ENCODE assay signal across 2 cellular contexts in the genomic region with DNA sequence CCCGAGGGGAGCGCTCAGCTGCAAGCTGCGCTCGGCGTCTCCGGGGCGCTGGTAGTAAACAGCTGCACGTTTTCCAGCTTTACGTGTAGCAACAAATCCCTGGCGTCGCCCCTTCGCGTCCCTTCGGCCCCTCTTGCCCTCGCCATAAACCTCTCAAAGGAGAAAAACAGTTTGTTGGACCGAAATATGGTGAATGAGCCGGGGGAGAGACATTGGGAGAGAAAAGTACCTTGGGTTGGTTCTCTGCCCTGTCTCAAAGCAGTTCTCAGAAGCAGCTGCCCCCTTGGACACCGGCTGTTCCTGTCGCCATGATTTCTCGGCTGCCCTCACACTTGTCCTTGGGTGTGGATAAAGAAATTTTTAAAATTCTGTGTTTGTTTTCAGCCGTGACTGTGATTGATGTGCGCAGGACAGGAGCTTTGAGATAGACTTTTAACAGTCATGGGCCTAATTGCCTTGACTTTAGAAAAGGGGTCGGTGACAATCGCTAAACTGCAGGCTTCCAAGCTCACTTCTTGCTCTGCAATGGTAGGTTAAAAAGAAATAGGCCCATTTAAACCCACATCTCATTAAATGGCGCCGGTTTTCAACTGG.
A peak's percentile ranks its signal among the peaks of the same experiment; 100 is the strongest.
TF ChIP-seq lines count a peak whose summit lies in the region.

No MANE protein-coding gene starts in this region.

TF ChIP-seq in HCT116, 20 proteins besides CTCF, POLR2A, EP300 and RAD21:
- TF ChIP-seq, protein P1, sequence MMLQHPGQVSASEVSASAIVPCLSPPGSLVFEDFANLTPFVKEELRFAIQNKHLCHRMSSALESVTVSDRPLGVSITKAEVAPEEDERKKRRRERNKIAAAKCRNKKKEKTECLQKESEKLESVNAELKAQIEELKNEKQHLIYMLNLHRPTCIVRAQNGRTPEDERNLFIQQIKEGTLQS (IDR thresholded peaks at IDR 0.05) = no peak
- TF ChIP-seq EZH2phosphoT487 (IDR thresholded peaks at IDR 0.05; ENCODE audit: borderline replicate concordance) (no peak), FOSL1 (IDR thresholded peaks at IDR 0.05; ENCODE audit: low read depth) (no peak), CBX3 (IDR thresholded peaks at IDR 0.05; ENCODE audit: low read depth) (no peak), POLR2AphosphoS5 (IDR thresholded peaks at IDR 0.05; ENCODE audit: low read depth, low read length) (no peak), SP1 (IDR thresholded peaks at IDR 0.05; ENCODE audit: low read depth) (no peak), SRF (IDR thresholded peaks at IDR 0.05; ENCODE audit: low read depth) (no peak), JUND (IDR thresholded peaks at IDR 0.05) (no peak), SIN3A (IDR thresholded peaks at IDR 0.05; ENCODE audit: low read depth) (no peak), ZNF274 (IDR thresholded peaks at IDR 0.05; ENCODE audit: low read depth, low read length) (no peak), TCF7L2 (IDR thresholded peaks at IDR 0.05; ENCODE audit: borderline replicate concordance, extremely low read depth, insufficient read depth, insufficient read length) (no peak), ZFX (IDR thresholded peaks at IDR 0.05) (no peak), ELF1 (IDR thresholded peaks at IDR 0.05; ENCODE audit: borderline replicate concordance, low read depth) (no peak), EZH2 (IDR thresholded peaks at IDR 0.05) (no peak), EGR1 (IDR thresholded peaks at IDR 0.05; ENCODE audit: low read depth) (no peak), CEBPB (IDR thresholded peaks at IDR 0.05; ENCODE audit: low read depth) (no peak), YY1 (IDR thresholded peaks at IDR 0.05; ENCODE audit: extremely low read depth, insufficient replicate concordance, low read depth, low read length) (no peak)
- TF ChIP-seq, protein P2, sequence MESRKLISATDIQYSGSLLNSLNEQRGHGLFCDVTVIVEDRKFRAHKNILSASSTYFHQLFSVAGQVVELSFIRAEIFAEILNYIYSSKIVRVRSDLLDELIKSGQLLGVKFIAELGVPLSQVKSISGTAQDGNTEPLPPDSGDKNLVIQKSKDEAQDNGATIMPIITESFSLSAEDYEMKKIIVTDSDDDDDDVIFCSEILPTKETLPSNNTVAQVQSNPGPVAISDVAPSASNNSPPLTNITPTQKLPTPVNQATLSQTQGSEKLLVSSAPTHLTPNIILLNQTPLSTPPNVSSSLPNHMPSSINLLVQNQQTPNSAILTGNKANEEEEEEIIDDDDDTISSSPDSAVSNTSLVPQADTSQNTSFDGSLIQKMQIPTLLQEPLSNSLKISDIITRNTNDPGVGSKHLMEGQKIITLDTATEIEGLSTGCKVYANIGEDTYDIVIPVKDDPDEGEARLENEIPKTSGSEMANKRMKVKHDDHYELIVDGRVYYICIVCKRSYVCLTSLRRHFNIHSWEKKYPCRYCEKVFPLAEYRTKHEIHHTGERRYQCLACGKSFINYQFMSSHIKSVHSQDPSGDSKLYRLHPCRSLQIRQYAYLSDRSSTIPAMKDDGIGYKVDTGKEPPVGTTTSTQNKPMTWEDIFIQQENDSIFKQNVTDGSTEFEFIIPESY (IDR thresholded peaks at IDR 0.05; ENCODE audit: extremely low read depth, insufficient replicate concordance, low read length) = no peak
- TF ChIP-seq, protein P3, sequence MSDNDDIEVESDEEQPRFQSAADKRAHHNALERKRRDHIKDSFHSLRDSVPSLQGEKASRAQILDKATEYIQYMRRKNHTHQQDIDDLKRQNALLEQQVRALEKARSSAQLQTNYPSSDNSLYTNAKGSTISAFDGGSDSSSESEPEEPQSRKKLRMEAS (IDR thresholded peaks at IDR 0.05) = no peak
- TF ChIP-seq, protein P4, sequence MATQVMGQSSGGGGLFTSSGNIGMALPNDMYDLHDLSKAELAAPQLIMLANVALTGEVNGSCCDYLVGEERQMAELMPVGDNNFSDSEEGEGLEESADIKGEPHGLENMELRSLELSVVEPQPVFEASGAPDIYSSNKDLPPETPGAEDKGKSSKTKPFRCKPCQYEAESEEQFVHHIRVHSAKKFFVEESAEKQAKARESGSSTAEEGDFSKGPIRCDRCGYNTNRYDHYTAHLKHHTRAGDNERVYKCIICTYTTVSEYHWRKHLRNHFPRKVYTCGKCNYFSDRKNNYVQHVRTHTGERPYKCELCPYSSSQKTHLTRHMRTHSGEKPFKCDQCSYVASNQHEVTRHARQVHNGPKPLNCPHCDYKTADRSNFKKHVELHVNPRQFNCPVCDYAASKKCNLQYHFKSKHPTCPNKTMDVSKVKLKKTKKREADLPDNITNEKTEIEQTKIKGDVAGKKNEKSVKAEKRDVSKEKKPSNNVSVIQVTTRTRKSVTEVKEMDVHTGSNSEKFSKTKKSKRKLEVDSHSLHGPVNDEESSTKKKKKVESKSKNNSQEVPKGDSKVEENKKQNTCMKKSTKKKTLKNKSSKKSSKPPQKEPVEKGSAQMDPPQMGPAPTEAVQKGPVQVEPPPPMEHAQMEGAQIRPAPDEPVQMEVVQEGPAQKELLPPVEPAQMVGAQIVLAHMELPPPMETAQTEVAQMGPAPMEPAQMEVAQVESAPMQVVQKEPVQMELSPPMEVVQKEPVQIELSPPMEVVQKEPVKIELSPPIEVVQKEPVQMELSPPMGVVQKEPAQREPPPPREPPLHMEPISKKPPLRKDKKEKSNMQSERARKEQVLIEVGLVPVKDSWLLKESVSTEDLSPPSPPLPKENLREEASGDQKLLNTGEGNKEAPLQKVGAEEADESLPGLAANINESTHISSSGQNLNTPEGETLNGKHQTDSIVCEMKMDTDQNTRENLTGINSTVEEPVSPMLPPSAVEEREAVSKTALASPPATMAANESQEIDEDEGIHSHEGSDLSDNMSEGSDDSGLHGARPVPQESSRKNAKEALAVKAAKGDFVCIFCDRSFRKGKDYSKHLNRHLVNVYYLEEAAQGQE (IDR thresholded peaks at IDR 0.05; ENCODE audit: low read depth) = no peak
TF ChIP-seq in HCT116: peak in this region for 0.

TF ChIP-seq in HepG2, 621 proteins besides CTCF, POLR2A, EP300 and RAD21:
- TF ChIP-seq, protein P5, sequence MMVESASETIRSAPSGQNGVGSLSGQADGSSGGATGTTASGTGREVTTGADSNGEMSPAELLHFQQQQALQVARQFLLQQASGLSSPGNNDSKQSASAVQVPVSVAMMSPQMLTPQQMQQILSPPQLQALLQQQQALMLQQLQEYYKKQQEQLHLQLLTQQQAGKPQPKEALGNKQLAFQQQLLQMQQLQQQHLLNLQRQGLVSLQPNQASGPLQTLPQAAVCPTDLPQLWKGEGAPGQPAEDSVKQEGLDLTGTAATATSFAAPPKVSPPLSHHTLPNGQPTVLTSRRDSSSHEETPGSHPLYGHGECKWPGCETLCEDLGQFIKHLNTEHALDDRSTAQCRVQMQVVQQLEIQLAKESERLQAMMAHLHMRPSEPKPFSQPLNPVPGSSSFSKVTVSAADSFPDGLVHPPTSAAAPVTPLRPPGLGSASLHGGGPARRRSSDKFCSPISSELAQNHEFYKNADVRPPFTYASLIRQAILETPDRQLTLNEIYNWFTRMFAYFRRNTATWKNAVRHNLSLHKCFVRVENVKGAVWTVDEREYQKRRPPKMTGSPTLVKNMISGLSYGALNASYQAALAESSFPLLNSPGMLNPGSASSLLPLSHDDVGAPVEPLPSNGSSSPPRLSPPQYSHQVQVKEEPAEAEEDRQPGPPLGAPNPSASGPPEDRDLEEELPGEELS (CRISPR knock-in tag; IDR thresholded peaks at IDR 0.05) = 0 out of 2 replicates have a peak, but pooled peaks have one; percentile 38
- TF ChIP-seq ZNF569 (CRISPR knock-in tag; IDR thresholded peaks at IDR 0.05; ENCODE audit: borderline replicate concordance) = no peak
- TF ChIP-seq ZNF331 (CRISPR knock-in tag; IDR thresholded peaks at IDR 0.05) = 0 out of 2 replicates have a peak, but pooled peaks have one; percentile 11
- peak; percentile 64; the same call in 1 of the 2 replicates for TF ChIP-seq FOXK2 (IDR thresholded peaks at IDR 0.05)
- no peak for TF ChIP-seq TCF12 (IDR thresholded peaks at IDR 0.05)
- no peak for TF ChIP-seq TCF12 (CRISPR knock-in tag; IDR thresholded peaks at IDR 0.05)
- TF ChIP-seq NFRKB (IDR thresholded peaks at IDR 0.05) = no peak
- TF ChIP-seq, protein P6, sequence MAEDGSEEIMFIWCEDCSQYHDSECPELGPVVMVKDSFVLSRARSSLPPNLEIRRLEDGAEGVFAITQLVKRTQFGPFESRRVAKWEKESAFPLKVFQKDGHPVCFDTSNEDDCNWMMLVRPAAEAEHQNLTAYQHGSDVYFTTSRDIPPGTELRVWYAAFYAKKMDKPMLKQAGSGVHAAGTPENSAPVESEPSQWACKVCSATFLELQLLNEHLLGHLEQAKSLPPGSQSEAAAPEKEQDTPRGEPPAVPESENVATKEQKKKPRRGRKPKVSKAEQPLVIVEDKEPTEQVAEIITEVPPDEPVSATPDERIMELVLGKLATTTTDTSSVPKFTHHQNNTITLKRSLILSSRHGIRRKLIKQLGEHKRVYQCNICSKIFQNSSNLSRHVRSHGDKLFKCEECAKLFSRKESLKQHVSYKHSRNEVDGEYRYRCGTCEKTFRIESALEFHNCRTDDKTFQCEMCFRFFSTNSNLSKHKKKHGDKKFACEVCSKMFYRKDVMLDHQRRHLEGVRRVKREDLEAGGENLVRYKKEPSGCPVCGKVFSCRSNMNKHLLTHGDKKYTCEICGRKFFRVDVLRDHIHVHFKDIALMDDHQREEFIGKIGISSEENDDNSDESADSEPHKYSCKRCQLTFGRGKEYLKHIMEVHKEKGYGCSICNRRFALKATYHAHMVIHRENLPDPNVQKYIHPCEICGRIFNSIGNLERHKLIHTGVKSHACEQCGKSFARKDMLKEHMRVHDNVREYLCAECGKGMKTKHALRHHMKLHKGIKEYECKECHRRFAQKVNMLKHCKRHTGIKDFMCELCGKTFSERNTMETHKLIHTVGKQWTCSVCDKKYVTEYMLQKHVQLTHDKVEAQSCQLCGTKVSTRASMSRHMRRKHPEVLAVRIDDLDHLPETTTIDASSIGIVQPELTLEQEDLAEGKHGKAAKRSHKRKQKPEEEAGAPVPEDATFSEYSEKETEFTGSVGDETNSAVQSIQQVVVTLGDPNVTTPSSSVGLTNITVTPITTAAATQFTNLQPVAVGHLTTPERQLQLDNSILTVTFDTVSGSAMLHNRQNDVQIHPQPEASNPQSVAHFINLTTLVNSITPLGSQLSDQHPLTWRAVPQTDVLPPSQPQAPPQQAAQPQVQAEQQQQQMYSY (CRISPR knock-in tag; IDR thresholded peaks at IDR 0.05) = peak; percentile 65
- TF ChIP-seq, protein P7, sequence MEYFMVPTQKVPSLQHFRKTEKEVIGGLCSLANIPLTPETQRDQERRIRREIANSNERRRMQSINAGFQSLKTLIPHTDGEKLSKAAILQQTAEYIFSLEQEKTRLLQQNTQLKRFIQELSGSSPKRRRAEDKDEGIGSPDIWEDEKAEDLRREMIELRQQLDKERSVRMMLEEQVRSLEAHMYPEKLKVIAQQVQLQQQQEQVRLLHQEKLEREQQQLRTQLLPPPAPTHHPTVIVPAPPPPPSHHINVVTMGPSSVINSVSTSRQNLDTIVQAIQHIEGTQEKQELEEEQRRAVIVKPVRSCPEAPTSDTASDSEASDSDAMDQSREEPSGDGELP (IDR thresholded peaks at IDR 0.05; ENCODE audit: borderline replicate concordance, low read depth) = peak; percentile 78; the same call in 1 of the 2 replicates
- no peak for TF ChIP-seq PPARG (CRISPR knock-in tag; conservative IDR thresholded peaks at IDR 0.05)
- TF ChIP-seq ZNF772 (CRISPR knock-in tag; IDR thresholded peaks at IDR 0.05) = 0 out of 2 replicates have a peak, but pooled peaks have one; percentile 12
- TF ChIP-seq ZNF431 (CRISPR knock-in tag; IDR thresholded peaks at IDR 0.05; ENCODE audit: borderline replicate concordance, low read depth) = peak; percentile 1; the same call in 1 of the 2 replicates
- 0 out of 2 replicates have a peak, but pooled peaks have one; percentile 35 for TF ChIP-seq HOXA5 (CRISPR knock-in tag; IDR thresholded peaks at IDR 0.05)
- TF ChIP-seq REL (CRISPR knock-in tag; conservative IDR thresholded peaks at IDR 0.05) = 0 out of 2 replicates have a peak, but pooled peaks have one; percentile 7
- TF ChIP-seq TGIF2 (CRISPR knock-in tag; IDR thresholded peaks at IDR 0.05) = peak; percentile 6; the same call in 1 of the 2 replicates
